Comparison of ENCODE assay signal across 1 cellular context in the genomic region with DNA sequence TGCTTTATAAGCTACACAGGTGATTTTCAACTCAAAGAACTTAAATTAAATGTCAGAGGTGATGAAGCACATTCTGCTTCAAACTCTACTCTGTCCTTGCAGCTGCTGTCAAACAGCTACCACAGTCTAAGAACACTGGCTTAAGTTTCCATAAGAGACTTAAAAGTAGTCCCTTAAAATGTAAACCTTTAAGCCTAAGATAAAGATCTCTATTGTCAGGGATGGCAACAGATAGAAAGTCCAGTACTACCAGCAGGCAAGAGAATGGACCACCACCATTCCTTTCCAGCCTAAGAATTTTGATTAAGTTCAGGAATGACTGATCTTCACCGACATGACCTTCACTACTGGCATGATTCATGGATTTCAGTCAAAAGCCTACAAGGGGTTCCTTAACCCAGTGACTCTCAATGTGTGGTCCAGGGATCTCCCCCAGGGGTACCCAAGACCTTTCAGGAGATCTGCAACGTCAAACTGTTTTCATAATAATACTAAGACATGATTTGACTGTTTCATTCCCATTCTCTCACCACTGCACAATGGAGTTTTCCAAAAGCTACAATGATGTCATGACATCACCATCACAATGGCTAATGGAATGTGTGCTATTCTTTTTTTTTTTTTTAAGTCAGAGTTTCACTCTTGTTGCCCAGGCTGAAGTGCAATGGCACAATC.
TF ChIP-seq lines count a peak whose summit lies in the region.

No MANE protein-coding gene starts in this region.

TF ChIP-seq in endothelial cell of umbilical vein, 7 proteins besides CTCF, POLR2A, EP300 and RAD21:
- peak; percentile 38 for TF ChIP-seq JUN (IDR thresholded peaks at IDR 0.05; ENCODE audit: borderline replicate concordance, insufficient read depth, insufficient read length, low read depth)
- no peak for TF ChIP-seq GATA2 (IDR thresholded peaks at IDR 0.05; ENCODE audit: insufficient read depth, insufficient read length, low read depth, low read length)
